1 cellular context compared by ENCODE assay signal in the genomic region with DNA sequence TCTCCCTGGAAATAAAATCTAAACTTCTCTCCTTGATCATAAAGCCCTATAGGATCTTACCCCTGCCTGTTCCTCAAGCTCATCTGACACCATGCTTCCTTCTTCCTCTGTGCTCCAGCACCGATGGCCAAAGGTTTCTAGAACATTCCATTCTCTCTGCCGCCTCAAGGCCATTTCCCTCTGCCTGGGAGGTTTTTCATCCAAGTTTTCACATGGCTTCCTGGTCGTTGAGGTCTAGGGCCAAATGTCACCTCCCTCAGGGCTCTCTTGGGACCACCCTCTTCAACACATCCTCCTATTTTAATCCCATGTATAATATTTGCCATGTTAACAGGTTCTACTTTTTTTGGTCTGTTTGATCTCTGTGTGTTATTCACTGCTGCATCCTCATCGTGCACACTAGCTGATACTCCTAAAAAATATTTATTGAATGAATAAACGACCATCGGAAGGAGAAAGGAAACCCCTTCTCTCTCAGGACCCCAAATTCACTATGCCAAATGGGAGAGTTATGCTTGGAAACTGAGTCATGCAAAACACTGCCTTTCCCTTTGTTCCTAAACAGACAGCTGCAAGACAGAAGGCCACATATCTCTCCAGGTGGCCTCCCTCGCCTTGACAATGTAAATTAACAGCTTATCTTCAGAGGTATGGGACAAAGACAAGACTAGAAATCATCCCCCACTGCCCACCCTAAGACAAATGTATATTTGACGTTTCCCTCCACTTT.
TF ChIP-seq lines count a peak whose summit lies in the region.

No MANE protein-coding gene starts in this region.

TF ChIP-seq in GM23338, 12 proteins besides CTCF, POLR2A, EP300 and RAD21:
- TF ChIP-seq, protein P1, sequence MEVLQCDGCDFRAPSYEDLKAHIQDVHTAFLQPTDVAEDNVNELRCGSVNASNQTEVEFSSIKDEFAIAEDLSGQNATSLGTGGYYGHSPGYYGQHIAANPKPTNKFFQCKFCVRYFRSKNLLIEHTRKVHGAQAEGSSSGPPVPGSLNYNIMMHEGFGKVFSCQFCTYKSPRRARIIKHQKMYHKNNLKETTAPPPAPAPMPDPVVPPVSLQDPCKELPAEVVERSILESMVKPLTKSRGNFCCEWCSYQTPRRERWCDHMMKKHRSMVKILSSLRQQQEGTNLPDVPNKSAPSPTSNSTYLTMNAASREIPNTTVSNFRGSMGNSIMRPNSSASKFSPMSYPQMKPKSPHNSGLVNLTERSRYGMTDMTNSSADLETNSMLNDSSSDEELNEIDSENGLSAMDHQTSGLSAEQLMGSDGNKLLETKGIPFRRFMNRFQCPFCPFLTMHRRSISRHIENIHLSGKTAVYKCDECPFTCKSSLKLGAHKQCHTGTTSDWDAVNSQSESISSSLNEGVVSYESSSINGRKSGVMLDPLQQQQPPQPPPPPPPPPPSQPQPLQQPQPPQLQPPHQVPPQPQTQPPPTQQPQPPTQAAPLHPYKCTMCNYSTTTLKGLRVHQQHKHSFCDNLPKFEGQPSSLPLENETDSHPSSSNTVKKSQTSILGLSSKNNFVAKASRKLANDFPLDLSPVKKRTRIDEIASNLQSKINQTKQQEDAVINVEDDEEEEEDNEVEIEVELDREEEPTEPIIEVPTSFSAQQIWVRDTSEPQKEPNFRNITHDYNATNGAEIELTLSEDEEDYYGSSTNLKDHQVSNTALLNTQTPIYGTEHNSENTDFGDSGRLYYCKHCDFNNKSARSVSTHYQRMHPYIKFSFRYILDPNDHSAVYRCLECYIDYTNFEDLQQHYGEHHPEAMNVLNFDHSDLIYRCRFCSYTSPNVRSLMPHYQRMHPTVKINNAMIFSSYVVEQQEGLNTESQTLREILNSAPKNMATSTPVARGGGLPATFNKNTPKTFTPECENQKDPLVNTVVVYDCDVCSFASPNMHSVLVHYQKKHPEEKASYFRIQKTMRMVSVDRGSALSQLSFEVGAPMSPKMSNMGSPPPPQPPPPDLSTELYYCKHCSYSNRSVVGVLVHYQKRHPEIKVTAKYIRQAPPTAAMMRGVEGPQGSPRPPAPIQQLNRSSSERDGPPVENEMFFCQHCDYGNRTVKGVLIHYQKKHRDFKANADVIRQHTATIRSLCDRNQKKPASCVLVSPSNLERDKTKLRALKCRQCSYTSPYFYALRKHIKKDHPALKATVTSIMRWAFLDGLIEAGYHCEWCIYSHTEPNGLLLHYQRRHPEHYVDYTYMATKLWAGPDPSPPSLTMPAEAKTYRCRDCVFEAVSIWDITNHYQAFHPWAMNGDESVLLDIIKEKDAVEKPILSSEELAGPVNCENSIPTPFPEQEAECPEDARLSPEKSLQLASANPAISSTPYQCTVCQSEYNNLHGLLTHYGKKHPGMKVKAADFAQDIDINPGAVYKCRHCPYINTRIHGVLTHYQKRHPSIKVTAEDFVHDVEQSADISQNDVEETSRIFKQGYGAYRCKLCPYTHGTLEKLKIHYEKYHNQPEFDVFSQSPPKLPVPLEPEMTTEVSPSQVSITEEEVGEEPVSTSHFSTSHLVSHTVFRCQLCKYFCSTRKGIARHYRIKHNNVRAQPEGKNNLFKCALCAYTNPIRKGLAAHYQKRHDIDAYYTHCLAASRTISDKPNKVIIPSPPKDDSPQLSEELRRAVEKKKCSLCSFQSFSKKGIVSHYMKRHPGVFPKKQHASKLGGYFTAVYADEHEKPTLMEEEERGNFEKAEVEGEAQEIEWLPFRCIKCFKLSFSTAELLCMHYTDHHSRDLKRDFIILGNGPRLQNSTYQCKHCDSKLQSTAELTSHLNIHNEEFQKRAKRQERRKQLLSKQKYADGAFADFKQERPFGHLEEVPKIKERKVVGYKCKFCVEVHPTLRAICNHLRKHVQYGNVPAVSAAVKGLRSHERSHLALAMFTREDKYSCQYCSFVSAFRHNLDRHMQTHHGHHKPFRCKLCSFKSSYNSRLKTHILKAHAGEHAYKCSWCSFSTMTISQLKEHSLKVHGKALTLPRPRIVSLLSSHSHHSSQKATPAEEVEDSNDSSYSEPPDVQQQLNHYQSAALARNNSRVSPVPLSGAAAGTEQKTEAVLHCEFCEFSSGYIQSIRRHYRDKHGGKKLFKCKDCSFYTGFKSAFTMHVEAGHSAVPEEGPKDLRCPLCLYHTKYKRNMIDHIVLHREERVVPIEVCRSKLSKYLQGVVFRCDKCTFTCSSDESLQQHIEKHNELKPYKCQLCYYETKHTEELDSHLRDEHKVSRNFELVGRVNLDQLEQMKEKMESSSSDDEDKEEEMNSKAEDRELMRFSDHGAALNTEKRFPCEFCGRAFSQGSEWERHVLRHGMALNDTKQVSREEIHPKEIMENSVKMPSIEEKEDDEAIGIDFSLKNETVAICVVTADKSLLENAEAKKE (CRISPR knock-in tag; IDR thresholded peaks at IDR 0.05): no peak
- TF ChIP-seq CREB1 (CRISPR knock-in tag; IDR thresholded peaks at IDR 0.05; ENCODE audit: low read depth): no peak
- TF ChIP-seq STAT1 (IDR thresholded peaks at IDR 0.05; ENCODE audit: unreplicated experiment): no peak
- no peak for TF ChIP-seq ZNF114 (CRISPR knock-in tag; IDR thresholded peaks at IDR 0.05)
- TF ChIP-seq JUNB (IDR thresholded peaks at IDR 0.05; ENCODE audit: unreplicated experiment): no peak
- TF ChIP-seq, protein P2, sequence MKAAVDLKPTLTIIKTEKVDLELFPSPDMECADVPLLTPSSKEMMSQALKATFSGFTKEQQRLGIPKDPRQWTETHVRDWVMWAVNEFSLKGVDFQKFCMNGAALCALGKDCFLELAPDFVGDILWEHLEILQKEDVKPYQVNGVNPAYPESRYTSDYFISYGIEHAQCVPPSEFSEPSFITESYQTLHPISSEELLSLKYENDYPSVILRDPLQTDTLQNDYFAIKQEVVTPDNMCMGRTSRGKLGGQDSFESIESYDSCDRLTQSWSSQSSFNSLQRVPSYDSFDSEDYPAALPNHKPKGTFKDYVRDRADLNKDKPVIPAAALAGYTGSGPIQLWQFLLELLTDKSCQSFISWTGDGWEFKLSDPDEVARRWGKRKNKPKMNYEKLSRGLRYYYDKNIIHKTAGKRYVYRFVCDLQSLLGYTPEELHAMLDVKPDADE (IDR thresholded peaks at IDR 0.05): no peak
- TF ChIP-seq EZH2phosphoT487 (IDR thresholded peaks at IDR 0.05; ENCODE audit: unreplicated experiment): no peak
- TF ChIP-seq, protein P3, sequence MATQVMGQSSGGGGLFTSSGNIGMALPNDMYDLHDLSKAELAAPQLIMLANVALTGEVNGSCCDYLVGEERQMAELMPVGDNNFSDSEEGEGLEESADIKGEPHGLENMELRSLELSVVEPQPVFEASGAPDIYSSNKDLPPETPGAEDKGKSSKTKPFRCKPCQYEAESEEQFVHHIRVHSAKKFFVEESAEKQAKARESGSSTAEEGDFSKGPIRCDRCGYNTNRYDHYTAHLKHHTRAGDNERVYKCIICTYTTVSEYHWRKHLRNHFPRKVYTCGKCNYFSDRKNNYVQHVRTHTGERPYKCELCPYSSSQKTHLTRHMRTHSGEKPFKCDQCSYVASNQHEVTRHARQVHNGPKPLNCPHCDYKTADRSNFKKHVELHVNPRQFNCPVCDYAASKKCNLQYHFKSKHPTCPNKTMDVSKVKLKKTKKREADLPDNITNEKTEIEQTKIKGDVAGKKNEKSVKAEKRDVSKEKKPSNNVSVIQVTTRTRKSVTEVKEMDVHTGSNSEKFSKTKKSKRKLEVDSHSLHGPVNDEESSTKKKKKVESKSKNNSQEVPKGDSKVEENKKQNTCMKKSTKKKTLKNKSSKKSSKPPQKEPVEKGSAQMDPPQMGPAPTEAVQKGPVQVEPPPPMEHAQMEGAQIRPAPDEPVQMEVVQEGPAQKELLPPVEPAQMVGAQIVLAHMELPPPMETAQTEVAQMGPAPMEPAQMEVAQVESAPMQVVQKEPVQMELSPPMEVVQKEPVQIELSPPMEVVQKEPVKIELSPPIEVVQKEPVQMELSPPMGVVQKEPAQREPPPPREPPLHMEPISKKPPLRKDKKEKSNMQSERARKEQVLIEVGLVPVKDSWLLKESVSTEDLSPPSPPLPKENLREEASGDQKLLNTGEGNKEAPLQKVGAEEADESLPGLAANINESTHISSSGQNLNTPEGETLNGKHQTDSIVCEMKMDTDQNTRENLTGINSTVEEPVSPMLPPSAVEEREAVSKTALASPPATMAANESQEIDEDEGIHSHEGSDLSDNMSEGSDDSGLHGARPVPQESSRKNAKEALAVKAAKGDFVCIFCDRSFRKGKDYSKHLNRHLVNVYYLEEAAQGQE (IDR thresholded peaks at IDR 0.05; ENCODE audit: unreplicated experiment): no peak
- no peak for TF ChIP-seq ZNF331 (CRISPR knock-in tag; IDR thresholded peaks at IDR 0.05; ENCODE audit: low read depth)
- TF ChIP-seq POLR2AphosphoS5 (IDR thresholded peaks at IDR 0.05; ENCODE audit: low read depth): no peak
- TF ChIP-seq EZH2 (IDR thresholded peaks at IDR 0.05; ENCODE audit: low read depth, unreplicated experiment): no peak
- TF ChIP-seq NANOG (IDR thresholded peaks at IDR 0.05; ENCODE audit: borderline replicate concordance): no peak
